Comparison of ENCODE assay signal across 16 cellular contexts in the genomic region with DNA sequence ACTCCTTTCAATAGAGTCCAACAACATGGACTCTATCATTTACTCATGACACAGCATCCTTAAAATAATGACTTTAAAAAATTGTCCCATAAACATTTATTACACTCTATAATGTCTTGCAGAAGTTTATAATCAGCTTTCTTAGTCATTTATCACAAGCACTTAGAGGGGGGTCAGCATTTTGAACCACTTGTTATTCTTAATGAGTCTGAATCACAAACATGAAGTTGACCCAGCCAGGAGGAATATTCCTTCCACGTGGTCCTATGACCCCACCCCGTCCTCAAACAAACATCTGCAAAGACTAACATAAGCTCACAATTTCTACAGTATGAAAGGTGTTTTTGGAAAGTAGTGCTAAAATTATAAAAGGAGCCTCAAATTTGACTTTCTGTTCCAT.
DNase-seq lines count a peak whose midpoint lies in the region; ATAC-seq, FAIRE-seq and TF ChIP-seq lines count a peak whose summit lies in the region.
"Had no signal": no experiment of that assay in that cellular context is flagged by ENCODE, and none has a peak within 500 bp of the region (broad histone marks: within the 10 kb centered on the region; RNA-seq: fewer than 3 reads in every experiment).

No MANE protein-coding gene starts in this region.

- TF ChIP-seq CTCF in heart left ventricle (IDR thresholded peaks at IDR 0.05) = no peak
- no peak for TF ChIP-seq CTCF in uterus (IDR thresholded peaks at IDR 0.05)

- no peaks in the 10 kb centered on the region for H3K9me3 ChIP-seq in heart left ventricle
- H3K9me3 ChIP-seq in uterus = no peaks in the 10 kb centered on the region
- H3K9me3 ChIP-seq: SK-N-SH had no signal

- TF ChIP-seq POLR2A in heart left ventricle (IDR thresholded peaks at IDR 0.05) (no peak), uterus (IDR thresholded peaks at IDR 0.05) (no peak)

- no peak overlapping the region for H3K4me3 ChIP-seq in heart left ventricle
- no peak overlapping the region for H3K4me3 ChIP-seq in uterus

- WGBS in heart left ventricle, 4 donors = 72 to 82% (median 75%) methylated on average over 2 of the region's 2 CpGs

- intact Hi-C loops in heart left ventricle (cut with DNase I) = loop anchor here in 4 of 10 donors (2.0 to 10.0 kb wide), 4 partner anchors 54 to 618 kb away; no protein-coding TSS in a partner anchor
- intact Hi-C loops in left cardiac atrium (cut with DNase I) = loop anchor here in 1 of 2 donors (10.0 kb wide), 1 partner anchor 124 kb away; no protein-coding TSS in a partner anchor
- intact Hi-C loops in uterus (cut with DNase I; ENCODE audit: low total_unique reads) = no loop called here

- H3K36me3 ChIP-seq in heart left ventricle (peaks cover 0 to 49% (median 18%) of the 10 kb centered on the region in 9 donors), uterus (no peaks in the 10 kb centered on the region)

- DNase-seq in heart left ventricle = no peak
- no peak for DNase-seq in left cardiac atrium
- peak; percentile 88 for DNase-seq in DMS79 treated with DMSO at 0.1 percent for 48 hours (lab: John Stamatoyannopoulos, UW)
- DNase-seq in uterus = peak in 1 of 2 donors; percentile 48
- DNase-seq in activated gamma-delta T cell (lab: John Stamatoyannopoulos, UW) = no peak
- no peak for DNase-seq in activated CD4-positive, alpha-beta T cell treated with anti-CD3 and anti-CD28 coated beads for 48 hours
- DNase-seq: Karpas-422, MV-4-11, NCI-H1694 treated with DMSO at 0.1 percent for 48 hours, NCI-H2081 treated with DMSO at 0.1 percent for 48 hours, NCI-H446 treated with DMSO at 0.1 percent for 48 hours, NCI-H526 treated with DMSO at 0.1 percent for 48 hours, SIG-M5, SK-N-SH had no signal

- H3K27me3 ChIP-seq in heart left ventricle (no peaks in the 10 kb centered on the region), uterus (no peaks in the 10 kb centered on the region)

- peaks cover 0 to 41% (median 11%) of the 10 kb centered on the region in 12 donors for H3K4me1 ChIP-seq in heart left ventricle
- H3K4me1 ChIP-seq in uterus = peaks cover 0 to 3% of the 10 kb centered on the region in 2 donors

- peak; percentile 95 for FAIRE-seq in endometrium (lab: Jason Lieb, UNC)

- no peak for ATAC-seq in heart left ventricle
- ATAC-seq in left cardiac atrium = no peak

- peak overlapping the region in 10 of 12 donors; percentile 6 to 61 (median 23) for H3K27ac ChIP-seq in heart left ventricle
- H3K27ac ChIP-seq in uterus = peak overlapping the region; percentile 65 to 71
- H3K27ac ChIP-seq: RWPE1 had no signal
